ENCODE assay signal across 9 cellular contexts in genomic region chr22:45006101-45006872, GRCh38. TPM values are rescaled to one million over a fixed set of nuclear protein-coding genes. Genes with fewer than 3 reads are reported as not detected.
A peak's percentile ranks its signal among the peaks of the same experiment; 100 is the strongest.
DNase-seq lines count a peak whose midpoint lies in the region; ATAC-seq and TF ChIP-seq lines count a peak whose summit lies in the region.
"Had no signal": no experiment of that assay in that cellular context is flagged by ENCODE, and none has a peak within 500 bp of the region (broad histone marks: within the 10 kb centered on the region; RNA-seq: fewer than 3 reads in every experiment).

No MANE protein-coding gene starts in this region.

- peaks cover 10% of the 10 kb centered on the region for H3K4me1 ChIP-seq in Karpas-422 (ENCODE audit: low read length)
- H3K4me1 ChIP-seq in mesodermal cell (ENCODE audit: control insufficient read depth, insufficient read depth, low read length, poor library complexity, severe bottlenecking): peaks cover 4% of the 10 kb centered on the region
- H3K4me1 ChIP-seq in suprapubic skin: peaks cover 43% of the 10 kb centered on the region

- H3K9me3 ChIP-seq in Karpas-422 (ENCODE audit: low read length) (no peaks in the 10 kb centered on the region), mesodermal cell (ENCODE audit: control insufficient read depth, low read length) (no peaks in the 10 kb centered on the region), suprapubic skin (no peaks in the 10 kb centered on the region)

- no peak overlapping the region for H3K27ac ChIP-seq in Karpas-422 (ENCODE audit: low read length)
- H3K27ac ChIP-seq in mesodermal cell (ENCODE audit: low read depth, low read length, severe bottlenecking): peak overlapping the region; percentile 93
- no peak overlapping the region for H3K27ac ChIP-seq in suprapubic skin

- H3K4me3 ChIP-seq in Karpas-422 (ENCODE audit: low read length): no peak overlapping the region
- peak overlapping the region; percentile 73 for H3K4me3 ChIP-seq in mesodermal cell (ENCODE audit: extremely low read depth, insufficient read depth, low read length, poor library complexity, severe bottlenecking)
- peak overlapping the region; percentile 53 for H3K4me3 ChIP-seq in suprapubic skin

- H3K27ac Mint-ChIP-seq in brain: peak overlapping the region; percentile 97 to 100 (median 99)
- H3K27ac Mint-ChIP-seq: activated CD4-positive, alpha-beta T cell treated with anti-CD3 and anti-CD28 coated beads for 36 hours had no signal

- DNase-seq in Karpas-422: peak; percentile 26
- DNase-seq in suprapubic skin (ENCODE audit: low spot score in 2 of 2): no peak
- no peak for DNase-seq in NCI-H82 (lab: John Stamatoyannopoulos, UW)
- DNase-seq: activated CD4-positive, alpha-beta T cell treated with anti-CD3 and anti-CD28 coated beads for 36 hours had no signal

- H3K9me2 ChIP-seq in Karpas-422 (replicated peaks; ENCODE audit: insufficient read depth, low read length): no peaks in the 10 kb centered on the region

- no peaks in the 10 kb centered on the region for H3K9me3 Mint-ChIP-seq in brain

- H2AFZ ChIP-seq in Karpas-422 (ENCODE audit: low read length): no peak overlapping the region

- peak overlapping the region; percentile 95 to 98 (median 96) for H3K4me3 Mint-ChIP-seq in brain
- H3K4me3 Mint-ChIP-seq: activated CD4-positive, alpha-beta T cell treated with anti-CD3 and anti-CD28 coated beads for 36 hours had no signal

- peaks cover under 1% of the 10 kb centered on the region; the same call in 1 of the 2 replicates for H4K20me1 ChIP-seq in Karpas-422 (ENCODE audit: insufficient read depth, low read depth, low read length)

- H3K36me3 Mint-ChIP-seq in brain: peaks cover 31% of the 10 kb centered on the region

- no peak overlapping the region for H3K9ac ChIP-seq in Karpas-422 (ENCODE audit: low read length)

- H3K4me2 ChIP-seq in Karpas-422 (ENCODE audit: low read depth, low read length, poor library complexity, severe bottlenecking): no peak overlapping the region

- TF ChIP-seq CTCF in brain (conservative IDR thresholded peaks at IDR 0.05) (no peak), suprapubic skin (IDR thresholded peaks at IDR 0.05) (no peak)

- WGBS in mesodermal cell (ENCODE audit: insufficient coverage in 2 of 2), 2 experiments: 0 to 9% methylated on average over 6 to 14 of the region's 19 CpGs
- WGBS in suprapubic skin: 11% methylated on average over 19 of the region's 19 CpGs

- TF ChIP-seq POLR2A in suprapubic skin (IDR thresholded peaks at IDR 0.05): no peak

- H3K79me2 ChIP-seq in Karpas-422 (ENCODE audit: low read length): peaks cover 43% of the 10 kb centered on the region

- H3K27me3 Mint-ChIP-seq in brain: no peaks in the 10 kb centered on the region

- ATAC-seq in GM21576 (IDR thresholded peaks at IDR 0.05; ENCODE audit: unreplicated experiment) (no peak), HG03342 (IDR thresholded peaks at IDR 0.05; ENCODE audit: unreplicated experiment) (no peak)
- ATAC-seq: activated CD4-positive, alpha-beta T cell treated with anti-CD3 and anti-CD28 coated beads for 36 hours had no signal

- TF ChIP-seq EP300 in suprapubic skin (IDR thresholded peaks at IDR 0.05): no peak

- H3K27me3 ChIP-seq in Karpas-422 (ENCODE audit: low read length): no peaks in the 10 kb centered on the region
- peaks cover 81% of the 10 kb centered on the region for H3K27me3 ChIP-seq in suprapubic skin

- H3K36me3 ChIP-seq in Karpas-422 (ENCODE audit: insufficient read depth, low read length) (no peaks in the 10 kb centered on the region), mesodermal cell (ENCODE audit: control insufficient read depth, insufficient read depth, low read length) (peaks cover 11% of the 10 kb centered on the region), suprapubic skin (no peaks in the 10 kb centered on the region)

- peaks cover 63% of the 10 kb centered on the region for H3K4me1 Mint-ChIP-seq in brain

RNA-seq across cellular contexts. Expression of gene PHF21B, which starts 3.5 kb away (rescaled TPM):
- total RNA-seq in Karpas-422 (2014; rRNA removed; shearing (Covaris generic); ENCODE audit: low replicate concordance): 5.9 and 17.1 TPM in 2 replicates
- 8.2 TPM for polyA plus RNA-seq in brain (ENCODE audit: insufficient read depth, low read depth, low replicate concordance)
- polyA plus RNA-seq in mesodermal cell (2013, experiment 1 of 2): 7.4 TPM
- polyA plus RNA-seq in mesodermal cell (2013, experiment 2 of 2): 5.6 TPM
- not detected for total RNA-seq in suprapubic skin
- total RNA-seq: activated CD4-positive, alpha-beta T cell treated with anti-CD3 and anti-CD28 coated beads for 36 hours; RPMI7951 had no signal
